ENCODE assay signal across 8 cellular contexts in genomic region chr2:134411828-134412638, GRCh38.
DNase-seq lines count a peak whose midpoint lies in the region; ATAC-seq and TF ChIP-seq lines count a peak whose summit lies in the region.

No MANE protein-coding gene starts in this region.

- intact Hi-C loops in Right ventricle myocardium inferior (cut with DNase I) (loop anchor here (2.0 to 5.0 kb wide), 4 partner anchors 40 to 525 kb away; no protein-coding TSS in a partner anchor), prostate gland (cut with DNase I) (loop anchor here (1.0 to 5.0 kb wide), 3 partner anchors 35 to 525 kb away; no protein-coding TSS in a partner anchor), vagina (cut with DNase I) (loop anchor here (5.0 kb wide), 1 partner anchor 290 kb away; no protein-coding TSS in a partner anchor)

- peak; percentile 66 for DNase-seq in HFF-Myc (ENCODE audit: extremely low read depth, low read depth)
- DNase-seq in MV-4-11 (lab: John Stamatoyannopoulos, UW): peak; percentile 79
- peak; percentile 52 to 67 for DNase-seq in SJSA1 (ENCODE audit: low read depth in 1 of 2, low spot score in 2 of 2)
- peak; percentile 61 for DNase-seq in activated naive CD4-positive, alpha-beta T cell treated with anti-CD3 and anti-CD28 coated beads, Interleukin-2, amount 50 U/mL, for 16 hours
- DNase-seq in Right ventricle myocardium inferior (ENCODE audit: missing footprints): no peak
- DNase-seq in prostate gland (ENCODE audit: low spot score): peak; percentile 58
- no peak for DNase-seq in vagina (ENCODE audit: extremely low spot score in 2 of 2)

- H3K4me1 ChIP-seq in SJSA1 (replicated peaks) (peaks cover 21% of the 10 kb centered on the region), prostate gland (replicated peaks) (no peaks in the 10 kb centered on the region), vagina (peaks cover 27% of the 10 kb centered on the region)

- H3K27me3 ChIP-seq in SJSA1 (replicated peaks) (no peaks in the 10 kb centered on the region), prostate gland (replicated peaks; ENCODE audit: insufficient read depth) (no peaks in the 10 kb centered on the region), vagina (no peaks in the 10 kb centered on the region)

- H3K4me3 ChIP-seq in HFF-Myc (replicated peaks; ENCODE audit: low read depth, low read length) (no peak overlapping the region), SJSA1 (no peak overlapping the region), prostate gland (no peak overlapping the region), vagina (no peak overlapping the region)

- H3K36me3 ChIP-seq in SJSA1 (no peaks in the 10 kb centered on the region), prostate gland (no peaks in the 10 kb centered on the region), vagina (no peaks in the 10 kb centered on the region)

- ATAC-seq in Right ventricle myocardium inferior: peak; percentile 96

- peak; percentile 15 for TF ChIP-seq CTCF in GM12801 (IDR thresholded peaks at IDR 0.05; ENCODE audit: extremely low read depth, insufficient read length)
- peak; percentile 72 for TF ChIP-seq CTCF in HFF-Myc (IDR thresholded peaks at IDR 0.05; ENCODE audit: low read depth, low read length, missing control alignments)
- TF ChIP-seq CTCF in prostate gland (IDR thresholded peaks at IDR 0.05): peak in 3 of 4 experiments; percentile 31 to 66 (median 63)
- TF ChIP-seq CTCF in vagina (IDR thresholded peaks at IDR 0.05): peak in 2 of 3 experiments; percentile 68 to 74

- H3K27ac ChIP-seq in SJSA1: no peak overlapping the region
- no peak overlapping the region for H3K27ac ChIP-seq in prostate gland
- no peak overlapping the region for H3K27ac ChIP-seq in vagina

- H3K9me3 ChIP-seq in SJSA1 (replicated peaks): no peaks in the 10 kb centered on the region
- H3K9me3 ChIP-seq in prostate gland: no peaks in the 10 kb centered on the region
- H3K9me3 ChIP-seq in vagina: no peaks in the 10 kb centered on the region

- 38% methylated on average over 8 of the region's 8 CpGs for WGBS in prostate gland

- TF ChIP-seq POLR2A in prostate gland (IDR thresholded peaks at IDR 0.05) (no peak), vagina (IDR thresholded peaks at IDR 0.05) (no peak)

Comparison
In these comparisons a context has a peak if more than half of its experiments do, and no peak if none do; other contexts are left out.
1. CTCF ChIP-seq: peak in every context shown above with its lines; median percentile 72 in HFF-Myc; 71 in vagina; 63 in prostate gland; 15 in GM12801.
2. DNase-seq: peak in HFF-Myc (single experiment), MV-4-11 (single experiment), SJSA1 (2 of 2), activated naive CD4-positive, alpha-beta T cell treated with anti-CD3 and anti-CD28 coated beads, Interleukin-2, amount 50 U/mL, for 16 hours (single experiment) and prostate gland (single experiment); none in Right ventricle myocardium inferior (single experiment) and vagina (0 of 2).